15 cellular contexts compared by ENCODE assay signal in genomic region chr14:91218041-91218440, GRCh38. TPM values are rescaled to one million over a fixed set of nuclear protein-coding genes. Genes with fewer than 3 reads are reported as not detected.
DNase-seq lines count a peak whose midpoint lies in the region; ATAC-seq and TF ChIP-seq lines count a peak whose summit lies in the region.
"Had no signal": no experiment of that assay in that cellular context is flagged by ENCODE, and none has a peak within 500 bp of the region (broad histone marks: within the 10 kb centered on the region; RNA-seq: fewer than 3 reads in every experiment).

No MANE protein-coding gene starts in this region.

- H3K27ac ChIP-seq in left lung (peak overlapping the region; percentile 59 to 73), thyroid gland (peak overlapping the region in 2 of 3 donors; percentile 30 to 32)
- H3K27ac ChIP-seq: Peyer's patch had no signal

- ATAC-seq in activated CD8-positive, alpha-beta T cell treated with anti-CD3 and anti-CD28 coated beads, Interleukin-2, amount 10 ng/mL, durations not matched to agents 7 days and 5 days: no peak
- no peak for ATAC-seq in activated CD8-positive, alpha-beta T cell treated with anti-CD3 and anti-CD28 coated beads for 36 hours
- no peak for ATAC-seq in T-helper 17 cell
- no peak for ATAC-seq in left lung
- ATAC-seq in natural killer cell treated with Interleukin-12 subunit alpha and Interleukin-12 subunit beta and Interleukin-15 and Interleukin-18, amount 100 ng/mL, for 72 hours: no peak

- H3K4me3 ChIP-seq in left lung: no peak overlapping the region
- H3K4me3 ChIP-seq in thyroid gland (replicated peaks in 1 of 3): no peak overlapping the region
- H3K4me3 ChIP-seq in BE2C (ENCODE audit: low read depth, low read length): no peak overlapping the region
- H3K4me3 ChIP-seq: HAP-1, Peyer's patch had no signal

- POLR2A ChIA-PET in activated CD8-positive, alpha-beta T cell treated with anti-CD3 and anti-CD28 coated beads, Interleukin-2, amount 10 ng/mL, durations not matched to agents 7 days and 5 days (lab: Charles Lee): no interaction called here
- POLR2A ChIA-PET in activated CD8-positive, alpha-beta T cell treated with anti-CD3 and anti-CD28 coated beads for 36 hours (lab: Charles Lee): interaction anchor here (1.5 to 6.5 kb wide), 3 partner anchors 10 to 26 kb away, joined by 7 to 30 read pairs (median 9); partner anchors contain the start of gene GPR68

- peaks cover 46% of the 10 kb centered on the region for H3K4me1 Mint-ChIP-seq in activated CD8-positive, alpha-beta T cell treated with anti-CD3 and anti-CD28 coated beads, Interleukin-2, amount 10 ng/mL, durations not matched to agents 7 days and 5 days (ENCODE audit: low read depth)
- H3K4me1 Mint-ChIP-seq in activated CD8-positive, alpha-beta T cell treated with anti-CD3 and anti-CD28 coated beads for 36 hours (ENCODE audit: low read depth): peaks cover 24% of the 10 kb centered on the region
- peaks cover 20% of the 10 kb centered on the region for H3K4me1 Mint-ChIP-seq in T-helper 17 cell
- H3K4me1 Mint-ChIP-seq in natural killer cell treated with Interleukin-12 subunit alpha and Interleukin-12 subunit beta and Interleukin-15 and Interleukin-18, amount 100 ng/mL, for 72 hours (ENCODE audit: low read depth in 2 of 2): peaks cover 26 to 34% of the 10 kb centered on the region in 2 donors

- no peak for TF ChIP-seq CTCF in activated CD8-positive, alpha-beta T cell treated with anti-CD3 and anti-CD28 coated beads for 36 hours (IDR thresholded peaks at IDR 0.05)
- TF ChIP-seq CTCF in left lung (IDR thresholded peaks at IDR 0.05): no peak
- no peak for TF ChIP-seq CTCF in thyroid gland (IDR thresholded peaks at IDR 0.05)
- no peak for TF ChIP-seq CTCF in BE2C (IDR thresholded peaks at IDR 0.05; ENCODE audit: low read depth, low read length)

- H3K9me3 Mint-ChIP-seq in activated CD8-positive, alpha-beta T cell treated with anti-CD3 and anti-CD28 coated beads, Interleukin-2, amount 10 ng/mL, durations not matched to agents 7 days and 5 days (ENCODE audit: insufficient read depth): peaks cover 5% of the 10 kb centered on the region
- H3K9me3 Mint-ChIP-seq in activated CD8-positive, alpha-beta T cell treated with anti-CD3 and anti-CD28 coated beads for 36 hours: peaks cover 8% of the 10 kb centered on the region
- H3K9me3 Mint-ChIP-seq in natural killer cell treated with Interleukin-12 subunit alpha and Interleukin-12 subunit beta and Interleukin-15 and Interleukin-18, amount 100 ng/mL, for 72 hours: peaks cover 2% of the 10 kb centered on the region

- H3K4me3 Mint-ChIP-seq in activated CD8-positive, alpha-beta T cell treated with anti-CD3 and anti-CD28 coated beads, Interleukin-2, amount 10 ng/mL, durations not matched to agents 7 days and 5 days: no peak overlapping the region
- no peak overlapping the region for H3K4me3 Mint-ChIP-seq in activated CD8-positive, alpha-beta T cell treated with anti-CD3 and anti-CD28 coated beads for 36 hours
- H3K4me3 Mint-ChIP-seq in T-helper 17 cell: no peak overlapping the region
- H3K4me3 Mint-ChIP-seq in natural killer cell treated with Interleukin-12 subunit alpha and Interleukin-12 subunit beta and Interleukin-15 and Interleukin-18, amount 100 ng/mL, for 72 hours: no peak overlapping the region

- 76 to 81% methylated on average over 3 of the region's 3 CpGs for WGBS in thyroid gland, 2 donors

- peak overlapping the region; percentile 7 for H3K27ac Mint-ChIP-seq in activated CD8-positive, alpha-beta T cell treated with anti-CD3 and anti-CD28 coated beads, Interleukin-2, amount 10 ng/mL, durations not matched to agents 7 days and 5 days
- no peak overlapping the region for H3K27ac Mint-ChIP-seq in activated CD8-positive, alpha-beta T cell treated with anti-CD3 and anti-CD28 coated beads for 36 hours
- H3K27ac Mint-ChIP-seq in T-helper 17 cell: peak overlapping the region; percentile 0
- peak overlapping the region in 1 of 2 donors; percentile 21 for H3K27ac Mint-ChIP-seq in natural killer cell treated with Interleukin-12 subunit alpha and Interleukin-12 subunit beta and Interleukin-15 and Interleukin-18, amount 100 ng/mL, for 72 hours

- peaks cover 11 to 27% of the 10 kb centered on the region in 2 donors for H3K4me1 ChIP-seq in left lung
- peaks cover 19 to 26% of the 10 kb centered on the region in 2 donors for H3K4me1 ChIP-seq in thyroid gland
- no peaks in the 10 kb centered on the region; the same call in 1 of the 2 replicates for H3K4me1 ChIP-seq in BE2C
- H3K4me1 ChIP-seq: Caco-2, HAP-1, Peyer's patch had no signal

- DNase-seq in activated CD8-positive, alpha-beta T cell treated with anti-CD3 and anti-CD28 coated beads, Interleukin-2, amount 10 ng/mL, durations not matched to agents 7 days and 5 days: no peak
- no peak for DNase-seq in activated CD8-positive, alpha-beta T cell treated with anti-CD3 and anti-CD28 coated beads for 36 hours
- DNase-seq in T-helper 17 cell (no peak), left lung (no peak), thyroid gland (no peak), BE2C (no peak)
- DNase-seq in natural killer cell treated with Interleukin-12 subunit alpha and Interleukin-12 subunit beta and Interleukin-15 and Interleukin-18, amount 100 ng/mL, for 72 hours (ENCODE audit: low spot score): no peak
- no peak for DNase-seq in activated T-cell treated with anti-CD3 and anti-CD28 coated beads, Interleukin-2, amount 50 U/mL, for 1 hour
- DNase-seq: Caco-2, DMS53, NCI-H1417, NCI-H2029, NCI-H510A, Peyer's patch had no signal

- H3K27me3 Mint-ChIP-seq in activated CD8-positive, alpha-beta T cell treated with anti-CD3 and anti-CD28 coated beads, Interleukin-2, amount 10 ng/mL, durations not matched to agents 7 days and 5 days (ENCODE audit: low read depth): no peaks in the 10 kb centered on the region
- no peaks in the 10 kb centered on the region for H3K27me3 Mint-ChIP-seq in activated CD8-positive, alpha-beta T cell treated with anti-CD3 and anti-CD28 coated beads for 36 hours
- no peaks in the 10 kb centered on the region for H3K27me3 Mint-ChIP-seq in T-helper 17 cell
- no peaks in the 10 kb centered on the region for H3K27me3 Mint-ChIP-seq in natural killer cell treated with Interleukin-12 subunit alpha and Interleukin-12 subunit beta and Interleukin-15 and Interleukin-18, amount 100 ng/mL, for 72 hours

- TF ChIP-seq POLR2A in thyroid gland (IDR thresholded peaks at IDR 0.05): no peak

- H3K36me3 ChIP-seq in left lung: peaks cover 0 to 51% of the 10 kb centered on the region in 2 donors
- H3K36me3 ChIP-seq in thyroid gland: peaks cover 9 to 22% of the 10 kb centered on the region in 2 donors
- H3K36me3 ChIP-seq in BE2C: no peaks in the 10 kb centered on the region; the same call in 1 of the 2 replicates

- CTCF ChIA-PET in activated CD8-positive, alpha-beta T cell treated with anti-CD3 and anti-CD28 coated beads, Interleukin-2, amount 10 ng/mL, durations not matched to agents 7 days and 5 days (lab: Charles Lee): no interaction called here
- CTCF ChIA-PET in activated CD8-positive, alpha-beta T cell treated with anti-CD3 and anti-CD28 coated beads for 36 hours (lab: Charles Lee): interaction anchor here (1.0 kb wide), 1 partner anchor 9 kb away, joined by 3 read pairs; no protein-coding TSS in a partner anchor

- intact Hi-C loops in activated CD8-positive, alpha-beta T cell treated with anti-CD3 and anti-CD28 coated beads for 36 hours (cut with micrococcal nuclease): no loop called here
- intact Hi-C loops in left lung (cut with DNase I) (no loop called here), thyroid gland (cut with DNase I) (no loop called here)

- no peaks in the 10 kb centered on the region for H3K27me3 ChIP-seq in left lung
- no peaks in the 10 kb centered on the region for H3K27me3 ChIP-seq in thyroid gland
- no peaks in the 10 kb centered on the region for H3K27me3 ChIP-seq in BE2C
- H3K27me3 ChIP-seq: Peyer's patch had no signal

- peaks cover 71% of the 10 kb centered on the region for H3K36me3 Mint-ChIP-seq in activated CD8-positive, alpha-beta T cell treated with anti-CD3 and anti-CD28 coated beads, Interleukin-2, amount 10 ng/mL, durations not matched to agents 7 days and 5 days (ENCODE audit: low read depth)
- peaks cover 45% of the 10 kb centered on the region for H3K36me3 Mint-ChIP-seq in activated CD8-positive, alpha-beta T cell treated with anti-CD3 and anti-CD28 coated beads for 36 hours (ENCODE audit: low read depth)
- H3K36me3 Mint-ChIP-seq in T-helper 17 cell (ENCODE audit: low read depth): peaks cover 17% of the 10 kb centered on the region
- peaks cover 23% of the 10 kb centered on the region for H3K36me3 Mint-ChIP-seq in natural killer cell treated with Interleukin-12 subunit alpha and Interleukin-12 subunit beta and Interleukin-15 and Interleukin-18, amount 100 ng/mL, for 72 hours

- no peaks in the 10 kb centered on the region for H3K9me3 ChIP-seq in T-helper 17 cell (ENCODE audit: control insufficient read depth, low read length, poor library complexity, severe bottlenecking)
- H3K9me3 ChIP-seq in left lung: no peaks in the 10 kb centered on the region
- H3K9me3 ChIP-seq in thyroid gland: no peaks in the 10 kb centered on the region
- no peaks in the 10 kb centered on the region for H3K9me3 ChIP-seq in BE2C
- H3K9me3 ChIP-seq: Caco-2, HAP-1, Peyer's patch had no signal

RNA-seq across cellular contexts. Expression of gene GPR68, which starts 26.5 kb away (rescaled TPM):
- 10 to 100 TPM; 44.6 to 45.3 TPM for total RNA-seq in activated CD8-positive, alpha-beta T cell treated with anti-CD3 and anti-CD28 coated beads, Interleukin-2, amount 10 ng/mL, durations not matched to agents 7 days and 5 days
- total RNA-seq in activated CD8-positive, alpha-beta T cell treated with anti-CD3 and anti-CD28 coated beads for 36 hours: 10 to 100 TPM; 11.9 to 14.0 TPM
- total RNA-seq in T-helper 17 cell: 10 to 100 TPM in 1 of 2 donors, 1 to 10 TPM in 1; 7.6 to 12.4 TPM
- 1 to 10 TPM; 3.9 to 4.2 TPM for total RNA-seq in left lung
- under 1 TPM in 3 of 4 donors, not detected in 1; 0.13 to 0.73 (median 0.42) TPM for total RNA-seq in thyroid gland
- total RNA-seq in natural killer cell treated with Interleukin-12 subunit alpha and Interleukin-12 subunit beta and Interleukin-15 and Interleukin-18, amount 100 ng/mL, for 72 hours: 10 to 100 TPM; 17.4 to 30.2 TPM
- 25.8 TPM for polyA plus RNA-seq in BE2C (2012; ENCODE audit: insufficient read depth, insufficient read length, low read depth)
